In genomic region chr6:95948324-95948723, GRCh38 we compare ENCODE assay signal across 17 cellular contexts.
DNase-seq lines count a peak whose midpoint lies in the region; ATAC-seq, FAIRE-seq and TF ChIP-seq lines count a peak whose summit lies in the region.
"Had no signal": no experiment of that assay in that cellular context is flagged by ENCODE, and none has a peak within 500 bp of the region (broad histone marks: within the 10 kb centered on the region; RNA-seq: fewer than 3 reads in every experiment).

No MANE protein-coding gene starts in this region.

- H3K14ac ChIP-seq in H9 (ENCODE audit: insufficient read depth, low read length), result no peak overlapping the region

- no peak overlapping the region for H2BK12ac ChIP-seq in H9 (ENCODE audit: insufficient read length, low read depth, low read length)

- RAD21 ChIA-PET in HCT116 (lab: Charles Lee; ENCODE audit: low non-redundant PET in 1 of 2, low total read pairs in 2 of 2, uncharacterized antibody in 2 of 2, unreplicated experiment in 2 of 2), result no interaction called here

- 67 to 70% methylated on average over 1 of the region's 1 CpG for WGBS in pancreas, 2 donors
- WGBS in H9 (ENCODE audit: extremely low coverage, insufficient read length, low lambda C conversion rate), result no CpG with 5 or more reads among the region's 1 CpG

- no peak for FAIRE-seq in pancreas (lab: Jason Lieb, UNC)
- FAIRE-seq: G401.6 had no signal

- H3K4me1 ChIP-seq in HCT116 (ENCODE audit: control insufficient read depth in 1 of 2, insufficient read depth in 2 of 2, low read length in 2 of 2) (no peaks in the 10 kb centered on the region), PC-3 (ENCODE audit: insufficient read depth, low read length) (no peaks in the 10 kb centered on the region), pancreas (no peaks in the 10 kb centered on the region), H9 (ENCODE audit: insufficient read depth, low read length) (no peaks in the 10 kb centered on the region)
- H3K4me1 ChIP-seq: BLaER1 had no signal

- H2BK20ac ChIP-seq in H9 (ENCODE audit: low read depth, low read length, poor library complexity, severe bottlenecking), result no peak overlapping the region

- H3K79me2 ChIP-seq in HCT116 (ENCODE audit: insufficient read depth, low read length), result no peaks in the 10 kb centered on the region
- no peaks in the 10 kb centered on the region for H3K79me2 ChIP-seq in PC-3 (ENCODE audit: low read length)
- H3K79me2 ChIP-seq in H9 (ENCODE audit: insufficient read depth, low read length), result no peaks in the 10 kb centered on the region

- H4K8ac ChIP-seq in H9 (replicated peaks; ENCODE audit: insufficient read length, low read depth, low read length), result no peak overlapping the region

- H3K27ac Mint-ChIP-seq in Calu3 (ENCODE audit: unreplicated experiment), result peak overlapping the region; percentile 3
- H3K27ac Mint-ChIP-seq in H9, result no peak overlapping the region
- H3K27ac Mint-ChIP-seq: CD4-positive, CD25-positive, alpha-beta regulatory T cell; IgD-negative memory B cell had no signal

- no peak overlapping the region for H3K27ac ChIP-seq in HCT116 (ENCODE audit: low read depth, low read length)
- no peak overlapping the region for H3K27ac ChIP-seq in PC-3 (ENCODE audit: low read length)
- no peak overlapping the region for H3K27ac ChIP-seq in pancreas
- no peak overlapping the region for H3K27ac ChIP-seq in H9 (ENCODE audit: insufficient read length, low read depth, low read length)
- H3K27ac ChIP-seq: BLaER1 had no signal

- H3K4me1 Mint-ChIP-seq in Calu3 (ENCODE audit: low read depth, unreplicated experiment), result peaks cover 21% of the 10 kb centered on the region
- no peaks in the 10 kb centered on the region for H3K4me1 Mint-ChIP-seq in H9
- H3K4me1 Mint-ChIP-seq: CD4-positive, CD25-positive, alpha-beta regulatory T cell had no signal

- no peak for TF ChIP-seq POLR2A in HCT116 (IDR thresholded peaks at IDR 0.05; ENCODE audit: borderline replicate concordance, extremely low read depth, insufficient read depth, insufficient read length)

- no peak overlapping the region for H3K9ac ChIP-seq in HCT116 (ENCODE audit: low read length)
- H3K9ac ChIP-seq in PC-3 (ENCODE audit: low read length), result no peak overlapping the region
- no peak overlapping the region for H3K9ac ChIP-seq in H9 (ENCODE audit: extremely low read depth, insufficient read length, low read length)
- H3K9ac ChIP-seq: BLaER1 had no signal

- H3K23me2 ChIP-seq in H9 (ENCODE audit: insufficient read length, low read depth, low read length, poor library complexity, severe bottlenecking), result no peaks in the 10 kb centered on the region

- no peak overlapping the region for H3K4ac ChIP-seq in H9 (ENCODE audit: low read depth, low read length)

- H3K4me2 ChIP-seq in HCT116 (ENCODE audit: low read length), result peak overlapping the region; percentile 19
- peak overlapping the region; percentile 26; the same call in 1 of the 2 replicates for H3K4me2 ChIP-seq in PC-3 (ENCODE audit: low read length)
- no peak overlapping the region for H3K4me2 ChIP-seq in H9 (ENCODE audit: insufficient read depth, insufficient read length, low read length)
- H3K4me2 ChIP-seq: BLaER1 had no signal

- no peak for ATAC-seq in HCT116
- ATAC-seq in PC-3, result no peak
- no peak for ATAC-seq in pancreas
- no peak for ATAC-seq in HG02759 (IDR thresholded peaks at IDR 0.05; ENCODE audit: unreplicated experiment)

- H3K56ac ChIP-seq in H9 (ENCODE audit: insufficient read length, low read depth, low read length), result no peak overlapping the region

- H3K9me3 ChIP-seq in HCT116 (ENCODE audit: control insufficient read depth in 1 of 2, insufficient read depth in 1 of 2, low read depth in 1 of 2, low read length in 2 of 2), result no peaks in the 10 kb centered on the region
- H3K9me3 ChIP-seq in MG63, result no peaks in the 10 kb centered on the region
- no peaks in the 10 kb centered on the region for H3K9me3 ChIP-seq in PC-3 (ENCODE audit: low read length)
- H3K9me3 ChIP-seq in pancreas, result no peaks in the 10 kb centered on the region
- no peaks in the 10 kb centered on the region for H3K9me3 ChIP-seq in H9 (ENCODE audit: control insufficient read depth, low read depth, low read length)
- H3K9me3 ChIP-seq: BLaER1 had no signal

- H3K4me3 Mint-ChIP-seq in Calu3 (ENCODE audit: low read depth, unreplicated experiment), result peak overlapping the region; percentile 21
- H3K4me3 Mint-ChIP-seq in H9, result no peak overlapping the region
- H3K4me3 Mint-ChIP-seq: CD4-positive, CD25-positive, alpha-beta regulatory T cell; IgD-negative memory B cell had no signal

- no TSS peak for BruUV-seq in Calu3 (replicated peaks; lab: Mats Ljungman, UMichigan)
- no TSS peak for BruUV-seq in HCT116 (replicated peaks; lab: Mats Ljungman, UMichigan)
- no TSS peak for BruUV-seq in PC-3 (replicated peaks; lab: Mats Ljungman, UMichigan)

- H3K79me1 ChIP-seq in H9 (ENCODE audit: insufficient read depth, low read depth, low read length, poor library complexity, severe bottlenecking), result no peaks in the 10 kb centered on the region

- H4K20me1 ChIP-seq in HCT116 (ENCODE audit: insufficient read depth) (no peaks in the 10 kb centered on the region), PC-3 (ENCODE audit: low read length) (no peaks in the 10 kb centered on the region), H9 (ENCODE audit: control insufficient read depth, insufficient read depth, insufficient read length) (no peaks in the 10 kb centered on the region)
- H4K20me1 ChIP-seq: BLaER1 had no signal

- H3K27me3 Mint-ChIP-seq in Calu3 (ENCODE audit: unreplicated experiment) (no peaks in the 10 kb centered on the region), H9 (ENCODE audit: low read depth) (no peaks in the 10 kb centered on the region)
- H3K27me3 Mint-ChIP-seq: CD4-positive, CD25-positive, alpha-beta regulatory T cell; IgD-negative memory B cell had no signal

- H2AFZ ChIP-seq in HCT116 (ENCODE audit: low read depth, low read length, poor library complexity, severe bottlenecking) (no peak overlapping the region), PC-3 (ENCODE audit: low read length) (peak overlapping the region; percentile 57; the same call in 1 of the 2 replicates), H9 (ENCODE audit: low read length) (no peak overlapping the region)

- intact Hi-C loops in Calu3 (cut with micrococcal nuclease; ENCODE audit: unreplicated experiment) (loop anchor here (10.0 kb wide), 1 partner anchor 136 kb away; no protein-coding TSS in a partner anchor), HCT116 (cut with micrococcal nuclease) (no loop called here), PC-3 (cut with micrococcal nuclease) (no loop called here), pancreas (cut with DNase I) (no loop called here)

- no peak overlapping the region for H4K91ac ChIP-seq in H9 (ENCODE audit: insufficient read length, low read depth, low read length)

- H3K36me3 Mint-ChIP-seq in Calu3 (ENCODE audit: insufficient read depth, unreplicated experiment) (no peaks in the 10 kb centered on the region), H9 (ENCODE audit: insufficient read depth in 1 of 3, low read depth in 3 of 3) (no peaks in the 10 kb centered on the region; a peak in 1 of 7 replicates)
- H3K36me3 Mint-ChIP-seq: CD4-positive, CD25-positive, alpha-beta regulatory T cell; IgD-negative memory B cell had no signal

- H2AK5ac ChIP-seq in H9 (ENCODE audit: insufficient read length, low read length), result no peak overlapping the region

- no peaks in the 10 kb centered on the region for H3F3A ChIP-seq in PC-3 (ENCODE audit: low read length, unreplicated experiment)

- H3K9me3 Mint-ChIP-seq in Calu3 (ENCODE audit: low read depth, unreplicated experiment) (no peaks in the 10 kb centered on the region), H9 (peaks cover 2 to 7% of the 10 kb centered on the region in 2 experiments; a peak in 2 of 5 replicates)

- TF ChIP-seq CTCF in Calu3 (IDR thresholded peaks at IDR 0.05; ENCODE audit: unreplicated experiment) (no peak), HCT116 (IDR thresholded peaks at IDR 0.05 in 2 of 3, conservative IDR thresholded peaks at IDR 0.05 in 1 of 3; ENCODE audit: borderline replicate concordance in 1 of 3, insufficient read depth in 1 of 3, low read depth in 2 of 3, low read length in 2 of 3) (no peak), PC-3 (conservative IDR thresholded peaks at IDR 0.05; ENCODE audit: low read depth, low read length) (no peak), pancreas (IDR thresholded peaks at IDR 0.05) (no peak), H9 (conservative IDR thresholded peaks at IDR 0.05) (no peak)

- H3K9me2 ChIP-seq in HCT116 (ENCODE audit: insufficient read depth) (no peaks in the 10 kb centered on the region), PC-3 (replicated peaks; ENCODE audit: low read length) (no peaks in the 10 kb centered on the region)

- no peak overlapping the region for H3K18ac ChIP-seq in H9 (ENCODE audit: insufficient read length, low read depth, low read length)

- H3K36me3 ChIP-seq in HCT116 (ENCODE audit: control insufficient read depth in 1 of 2, insufficient read depth in 2 of 2, low read length in 2 of 2), result no peaks in the 10 kb centered on the region
- no peaks in the 10 kb centered on the region for H3K36me3 ChIP-seq in MG63
- no peaks in the 10 kb centered on the region for H3K36me3 ChIP-seq in PC-3 (ENCODE audit: low read depth, low read length)
- H3K36me3 ChIP-seq in pancreas, result no peaks in the 10 kb centered on the region
- H3K36me3 ChIP-seq: BLaER1 had no signal

- no peak overlapping the region for H3K23ac ChIP-seq in H9 (ENCODE audit: insufficient read length, low read depth, low read length)

- no peak overlapping the region for H3K4me3 ChIP-seq in HCT116 (replicated peaks in 1 of 2; ENCODE audit: low read depth in 1 of 2, low read length in 2 of 2)
- peak overlapping the region; percentile 26 for H3K4me3 ChIP-seq in MG63
- peak overlapping the region; percentile 21; the same call in 1 of the 2 replicates for H3K4me3 ChIP-seq in PC-3 (ENCODE audit: low read length)
- H3K4me3 ChIP-seq in pancreas, result no peak overlapping the region
- H3K4me3 ChIP-seq: BLaER1 had no signal

- no peak overlapping the region for H2BK120ac ChIP-seq in H9 (ENCODE audit: low read depth, low read length, poor library complexity, severe bottlenecking)

- CTCF ChIA-PET in Calu3 (lab: Charles Lee) (no interaction called here), HCT116 (lab: Charles Lee) (no interaction called here), PC-3 (lab: Charles Lee) (no interaction called here)

- H3K27me3 ChIP-seq in HCT116 (ENCODE audit: insufficient read depth, low read length) (no peaks in the 10 kb centered on the region), MG63 (no peaks in the 10 kb centered on the region), PC-3 (ENCODE audit: low read length) (no peaks in the 10 kb centered on the region), pancreas (no peaks in the 10 kb centered on the region), H9 (ENCODE audit: insufficient read depth, low read length) (no peaks in the 10 kb centered on the region)
- H3K27me3 ChIP-seq: BLaER1 had no signal

- H3T11ph ChIP-seq in H9 (ENCODE audit: low read length), result no peak overlapping the region

- no peak overlapping the region for H2BK15ac ChIP-seq in H9 (ENCODE audit: low read depth, low read length)

- no peak overlapping the region for H4K5ac ChIP-seq in H9 (ENCODE audit: insufficient read length, low read depth, low read length)

- no peak for TF ChIP-seq RAD21 in HCT116 (IDR thresholded peaks at IDR 0.05; ENCODE audit: low read depth)

- no peak for DNase-seq in Calu3
- DNase-seq in HCT116 (ENCODE audit: low read depth, low spot score), result no peak
- no peak for DNase-seq in MG63
- DNase-seq in PC-3, result no peak
- no peak for DNase-seq in pancreas
- DNase-seq in H9, result no peak
- DNase-seq in DMS53 treated with DMSO at 0.1 percent for 48 hours (lab: John Stamatoyannopoulos, UW; ENCODE audit: unreplicated experiment), result no peak
- DNase-seq: 8988T; AML-193; CD4-positive, CD25-positive, alpha-beta regulatory T cell; DMS79 treated with DMSO at 0.1 percent for 48 hours; EL; KG1 had no signal

- no peak overlapping the region for H2BK5ac ChIP-seq in H9 (ENCODE audit: insufficient read length, low read length)

- POLR2A ChIA-PET in HCT116 (lab: Charles Lee), result no interaction called here
- POLR2A ChIA-PET in PC-3 (lab: Charles Lee; ENCODE audit: unreplicated experiment), result interaction anchor here (0.7 kb wide), 1 partner anchor 98 kb away, joined by 3 read pairs; no protein-coding TSS in a partner anchor

Comparison
In these comparisons a context has a peak if more than half of its experiments do, and no peak if none do; other contexts are left out.
1. H3K4me3 ChIP-seq: peak in MG63 (single experiment) and PC-3 (single experiment); none in HCT116 (0 of 2) and pancreas (0 of 4).